Comparison of ENCODE assay signal across 9 cellular contexts in the genomic region with DNA sequence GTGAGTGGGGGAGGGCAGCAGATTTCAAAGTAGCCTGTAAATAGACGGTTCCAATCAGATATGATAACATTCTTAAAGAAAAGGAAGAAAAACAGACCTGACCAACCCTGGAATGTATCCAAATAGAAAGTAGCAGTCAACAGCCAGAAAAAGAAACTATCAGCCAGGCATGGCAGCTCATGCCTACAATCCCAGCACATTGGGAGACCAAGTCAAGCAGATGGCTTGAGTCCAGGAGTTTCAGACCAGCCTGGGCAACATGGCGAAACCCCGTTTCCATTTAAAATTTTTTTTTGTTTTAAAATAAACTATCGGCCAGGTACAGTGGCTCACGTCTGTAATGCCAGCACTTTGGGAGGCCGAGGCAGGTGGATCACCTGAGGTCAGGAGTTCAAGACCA.
"Had no signal": no experiment of that assay in that cellular context is flagged by ENCODE, and none has a peak within 500 bp of the region (broad histone marks: within the 10 kb centered on the region; RNA-seq: fewer than 3 reads in every experiment).

No MANE protein-coding gene starts in this region.

- FAIRE-seq: HTR-8/SVneo, K562 had no signal

- DNase-seq: GM23248, GOT3, H7, HFFc6, IMR-90 had no signal

- H3K4me3 ChIP-seq: GM23248, HAP-1, K562 had no signal

- H2AFZ ChIP-seq: GM23248 had no signal

- ATAC-seq: HCT116, K562 had no signal

- H3K9ac ChIP-seq: GM23248 had no signal

- H3K9me3 ChIP-seq: HAP-1 had no signal

- H3K27ac ChIP-seq: GM23248 had no signal
